9 cellular contexts compared by ENCODE assay signal in genomic region chr10:70404906-70405824, GRCh38. TPM values are rescaled to one million over a fixed set of nuclear protein-coding genes. Genes with fewer than 3 reads are reported as not detected.
A peak's percentile ranks its signal among the peaks of the same experiment; 100 is the strongest.
DNase-seq lines count a peak whose midpoint lies in the region; ATAC-seq and TF ChIP-seq lines count a peak whose summit lies in the region.
"Had no signal": no experiment of that assay in that cellular context is flagged by ENCODE, and none has a peak within 500 bp of the region (broad histone marks: within the 10 kb centered on the region; RNA-seq: fewer than 3 reads in every experiment).

No MANE protein-coding gene starts in this region.

- peak in 1 of 2 donors; percentile 16 for ATAC-seq in CD4-positive, CD25-positive, alpha-beta regulatory T cell (ENCODE audit: low read depth in 2 of 2)
- ATAC-seq in GM21576 (IDR thresholded peaks at IDR 0.05; ENCODE audit: unreplicated experiment) (peak; percentile 42), GM18909 (IDR thresholded peaks at IDR 0.05; ENCODE audit: poor library complexity, unreplicated experiment) (no peak)
- peak; percentile 38 for ATAC-seq in activated T-helper 17 cell treated with anti-CD3 and anti-CD28 coated beads, Interleukin-2, amount 50 U/mL, for 72 hours (replicated peaks)

- TF ChIP-seq CTCF in nephron (IDR thresholded peaks at IDR 0.05; ENCODE audit: unreplicated experiment in 3 of 3): no peak
- TF ChIP-seq CTCF in vagina (IDR thresholded peaks at IDR 0.05): no peak

- peak overlapping the region; percentile 92 for H3K27ac ChIP-seq in CD4-positive, CD25-positive, alpha-beta regulatory T cell (ENCODE audit: insufficient read depth, low read length, poor library complexity, severe bottlenecking)
- peak overlapping the region; percentile 95 for H3K27ac ChIP-seq in vagina

- no peaks in the 10 kb centered on the region for H3K27me3 Mint-ChIP-seq in CD4-positive, CD25-positive, alpha-beta regulatory T cell
- H3K27me3 Mint-ChIP-seq in activated T-helper 17 cell treated with anti-CD3 and anti-CD28 coated beads, Interleukin-2, amount 50 U/mL, for 72 hours: no peaks in the 10 kb centered on the region
- H3K27me3 Mint-ChIP-seq in nephron (ENCODE audit: low read depth): no peaks in the 10 kb centered on the region

- no peaks in the 10 kb centered on the region for H3K9me3 ChIP-seq in CD4-positive, CD25-positive, alpha-beta regulatory T cell (ENCODE audit: control insufficient read depth in 2 of 2, low read length in 2 of 2)
- no peaks in the 10 kb centered on the region for H3K9me3 ChIP-seq in vagina

- peak overlapping the region; percentile 92 to 99 (median 96) for H3K27ac Mint-ChIP-seq in CD4-positive, CD25-positive, alpha-beta regulatory T cell
- H3K27ac Mint-ChIP-seq in activated T-helper 17 cell treated with anti-CD3 and anti-CD28 coated beads, Interleukin-2, amount 50 U/mL, for 72 hours: peak overlapping the region; percentile 94
- H3K27ac Mint-ChIP-seq in nephron: peak overlapping the region; percentile 84 to 96 (median 93)

- peaks cover 23 to 63% (median 41%) of the 10 kb centered on the region in 4 donors for H3K4me1 Mint-ChIP-seq in CD4-positive, CD25-positive, alpha-beta regulatory T cell
- H3K4me1 Mint-ChIP-seq in activated T-helper 17 cell treated with anti-CD3 and anti-CD28 coated beads, Interleukin-2, amount 50 U/mL, for 72 hours: peaks cover 48% of the 10 kb centered on the region
- peaks cover 45% of the 10 kb centered on the region for H3K4me1 Mint-ChIP-seq in nephron

- peak overlapping the region; percentile 91 to 99 (median 98) for H3K4me3 Mint-ChIP-seq in CD4-positive, CD25-positive, alpha-beta regulatory T cell
- peak overlapping the region; percentile 98 for H3K4me3 Mint-ChIP-seq in activated T-helper 17 cell treated with anti-CD3 and anti-CD28 coated beads, Interleukin-2, amount 50 U/mL, for 72 hours
- H3K4me3 Mint-ChIP-seq in nephron: peak overlapping the region; percentile 99 to 100 (median 99)

- H3K4me3 ChIP-seq in CD4-positive, CD25-positive, alpha-beta regulatory T cell (ENCODE audit: low read depth, low read length): peak overlapping the region; percentile 91
- peak overlapping the region; percentile 75 to 94 for H3K4me3 ChIP-seq in vagina

- no peaks in the 10 kb centered on the region for H3K36me3 ChIP-seq in CD4-positive, CD25-positive, alpha-beta regulatory T cell (ENCODE audit: control insufficient read depth, insufficient read depth, low read length)
- H3K36me3 ChIP-seq in vagina: no peaks in the 10 kb centered on the region

- intact Hi-C loops in vagina (cut with DNase I): no loop called here

- peaks cover 21% of the 10 kb centered on the region for H3K36me3 Mint-ChIP-seq in CD4-positive, CD25-positive, alpha-beta regulatory T cell
- H3K36me3 Mint-ChIP-seq in activated T-helper 17 cell treated with anti-CD3 and anti-CD28 coated beads, Interleukin-2, amount 50 U/mL, for 72 hours (ENCODE audit: low read depth): peaks cover 39% of the 10 kb centered on the region
- H3K36me3 Mint-ChIP-seq in nephron (ENCODE audit: low read depth): peaks cover 38% of the 10 kb centered on the region

- peaks cover 39% of the 10 kb centered on the region for H3K4me1 ChIP-seq in CD4-positive, CD25-positive, alpha-beta regulatory T cell (ENCODE audit: control insufficient read depth, insufficient read depth, low read length, poor library complexity, severe bottlenecking)
- peaks cover 43% of the 10 kb centered on the region for H3K4me1 ChIP-seq in vagina

- no peaks in the 10 kb centered on the region for H3K9me3 Mint-ChIP-seq in CD4-positive, CD25-positive, alpha-beta regulatory T cell
- H3K9me3 Mint-ChIP-seq in activated T-helper 17 cell treated with anti-CD3 and anti-CD28 coated beads, Interleukin-2, amount 50 U/mL, for 72 hours: no peaks in the 10 kb centered on the region
- H3K9me3 Mint-ChIP-seq in nephron: peaks cover 2% of the 10 kb centered on the region

- peak; percentile 13 to 79 (median 26) for DNase-seq in CD4-positive, CD25-positive, alpha-beta regulatory T cell
- DNase-seq in NCI-H510A treated with DMSO at 0.1 percent for 48 hours (lab: John Stamatoyannopoulos, UW) (peak; percentile 23), fibroblast of the conjunctiva (ENCODE audit: low read depth) (peak; percentile 99), vagina (ENCODE audit: extremely low spot score in 2 of 2) (peak in 1 of 2 donors; percentile 98)

- H3K27me3 ChIP-seq in CD4-positive, CD25-positive, alpha-beta regulatory T cell (ENCODE audit: control insufficient read depth, insufficient read depth, low read length): no peaks in the 10 kb centered on the region
- no peaks in the 10 kb centered on the region for H3K27me3 ChIP-seq in vagina

- TF ChIP-seq POLR2A in vagina (IDR thresholded peaks at IDR 0.05): peak in 1 of 2 donors; percentile 52

RNA-seq across cellular contexts. Expression of gene EIF4EBP2, which starts 1.2 kb away (rescaled TPM):
- total RNA-seq in CD4-positive, CD25-positive, alpha-beta regulatory T cell: 53.1 TPM
- 10 to 100 TPM; 77.3 to 86.4 (median 85.1) TPM for polyA plus RNA-seq in CD4-positive, CD25-positive, alpha-beta regulatory T cell
- 10 to 100 TPM; 16.1 to 29.0 TPM for total RNA-seq in activated T-helper 17 cell treated with anti-CD3 and anti-CD28 coated beads, Interleukin-2, amount 50 U/mL, for 72 hours
- total RNA-seq in vagina: 47.4 TPM

RNA-seq across cellular contexts. Expression of gene LRRC20, which starts 22.7 kb away (rescaled TPM):
- total RNA-seq in CD4-positive, CD25-positive, alpha-beta regulatory T cell: 2.3 TPM
- 1 to 10 TPM in 3 of 4 donors, under 1 TPM in 1; 0.93 to 3.1 (median 1.8) TPM for polyA plus RNA-seq in CD4-positive, CD25-positive, alpha-beta regulatory T cell
- total RNA-seq in activated T-helper 17 cell treated with anti-CD3 and anti-CD28 coated beads, Interleukin-2, amount 50 U/mL, for 72 hours: 10 to 100 TPM in 1 of 2 donors, 1 to 10 TPM in 1; 4.9 to 10.7 TPM
- total RNA-seq in vagina: 10.8 TPM

RNA-seq across cellular contexts. Expression of gene NODAL, which starts 36.3 kb away (rescaled TPM):
- not detected for total RNA-seq in CD4-positive, CD25-positive, alpha-beta regulatory T cell
- polyA plus RNA-seq in CD4-positive, CD25-positive, alpha-beta regulatory T cell: under 1 TPM in 3 of 4 donors, not detected in 1; 0.09 to 0.22 (median 0.17) TPM
- total RNA-seq in activated T-helper 17 cell treated with anti-CD3 and anti-CD28 coated beads, Interleukin-2, amount 50 U/mL, for 72 hours: not detected
- not detected for total RNA-seq in vagina
- total RNA-seq: activated CD8-positive, alpha-beta memory T cell treated with anti-CD3 and anti-CD28 coated beads for 36 hours had no signal
